10 cellular contexts compared by ENCODE assay signal in the genomic region with DNA sequence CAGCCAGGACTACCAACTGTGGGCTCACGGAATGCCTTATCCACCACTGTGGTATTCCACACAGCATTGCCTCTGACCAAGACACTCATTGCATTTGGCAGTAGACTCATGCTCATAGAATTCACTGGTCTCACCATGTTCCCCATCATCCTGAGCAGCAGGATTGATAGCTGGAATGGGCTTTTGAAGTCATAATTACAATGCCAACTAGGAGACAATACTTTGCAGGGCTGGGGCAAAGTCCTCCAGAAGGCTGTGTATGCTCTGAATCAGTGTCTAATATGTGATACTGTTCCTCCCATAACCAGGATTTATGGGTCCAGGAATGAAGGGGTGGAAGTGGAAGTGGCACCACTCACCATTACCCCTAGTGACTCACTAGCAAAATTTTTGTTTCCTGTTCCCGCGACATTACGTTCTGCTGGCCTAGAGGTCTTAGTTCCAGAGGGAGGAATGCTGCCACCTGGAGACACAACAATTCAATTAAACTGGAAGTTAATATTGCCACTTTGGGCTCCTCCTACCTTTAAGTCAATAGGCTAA. TPM values are rescaled to one million over a fixed set of nuclear protein-coding genes. Genes with fewer than 3 reads are reported as not detected.
DNase-seq lines count a peak whose midpoint lies in the region; ATAC-seq and TF ChIP-seq lines count a peak whose summit lies in the region.
"Had no signal": no experiment of that assay in that cellular context is flagged by ENCODE, and none has a peak within 500 bp of the region (broad histone marks: within the 10 kb centered on the region; RNA-seq: fewer than 3 reads in every experiment).

No MANE protein-coding gene starts in this region.

- no peaks in the 10 kb centered on the region for H3K9me2 ChIP-seq in HCT116 (ENCODE audit: insufficient read depth)

- H3K9ac ChIP-seq in HCT116 (ENCODE audit: low read length): no peak overlapping the region

- no peaks in the 10 kb centered on the region for H3K4me1 ChIP-seq in A673 (ENCODE audit: insufficient read depth, low read length, poor library complexity, severe bottlenecking)
- peaks cover 0 to 7% of the 10 kb centered on the region in 2 experiments; a peak in 2 of 4 replicates for H3K4me1 ChIP-seq in HCT116 (ENCODE audit: control insufficient read depth in 1 of 2, insufficient read depth in 2 of 2, low read length in 2 of 2)
- no peaks in the 10 kb centered on the region for H3K4me1 ChIP-seq in CD8-positive, alpha-beta memory T cell (ENCODE audit: insufficient read depth, low read length)

- intact Hi-C loops in A673 (cut with micrococcal nuclease; ENCODE audit: unreplicated experiment) (no loop called here), HCT116 (cut with micrococcal nuclease) (no loop called here)

- ATAC-seq in HCT116: peak; percentile 91
- ATAC-seq: stimulated activated memory B cell treated with anti-CD40 and anti-IgM and Interleukin-4, amounts not matched to agents 10 μg/mL and 1 μg/mL and 100 μg/mL, for 72 hours had no signal

- no peak for TF ChIP-seq POLR2A in HCT116 (IDR thresholded peaks at IDR 0.05; ENCODE audit: borderline replicate concordance, extremely low read depth, insufficient read depth, insufficient read length)

- no TSS peak for BruUV-seq in A673 (replicated peaks; lab: Mats Ljungman, UMichigan)
- BruUV-seq in HCT116 (replicated peaks; lab: Mats Ljungman, UMichigan): no TSS peak

- H3K27me3 ChIP-seq in A673 (replicated peaks; ENCODE audit: insufficient read depth, low read depth, low read length, poor library complexity): no peaks in the 10 kb centered on the region
- H3K27me3 ChIP-seq in HCT116 (ENCODE audit: insufficient read depth, low read length): no peaks in the 10 kb centered on the region
- no peaks in the 10 kb centered on the region for H3K27me3 ChIP-seq in CD8-positive, alpha-beta memory T cell (ENCODE audit: insufficient read depth, low read length, poor library complexity, severe bottlenecking)

- H3K9me3 ChIP-seq in A673 (ENCODE audit: low read depth, low read length, poor library complexity, severe bottlenecking): no peaks in the 10 kb centered on the region
- no peaks in the 10 kb centered on the region for H3K9me3 ChIP-seq in HCT116 (ENCODE audit: control insufficient read depth in 1 of 2, insufficient read depth in 1 of 2, low read depth in 1 of 2, low read length in 2 of 2)
- H3K9me3 ChIP-seq in CD8-positive, alpha-beta memory T cell (ENCODE audit: low read length): no peaks in the 10 kb centered on the region

- peaks cover 4% of the 10 kb centered on the region for H3K9me3 Mint-ChIP-seq in T-helper 2 cell treated with Interferon-gamma antibody and Interleukin-4, amounts not matched to agents 5 μg/mL and 100 μg/mL, for 36 hours
- H3K9me3 Mint-ChIP-seq in CD8-positive, alpha-beta memory T cell: no peaks in the 10 kb centered on the region

- H4K20me1 ChIP-seq in HCT116 (ENCODE audit: insufficient read depth): no peaks in the 10 kb centered on the region

- POLR2A ChIA-PET in A673 (lab: Charles Lee; ENCODE audit: low non-redundant PET) (no interaction called here), HCT116 (lab: Charles Lee) (no interaction called here)
- POLR2A ChIA-PET in CD8-positive, alpha-beta memory T cell (lab: Charles Lee): no interaction called here

- no peaks in the 10 kb centered on the region for H3K79me2 ChIP-seq in HCT116 (ENCODE audit: insufficient read depth, low read length)

- H3K36me3 ChIP-seq in A673 (ENCODE audit: insufficient read depth, low read length, poor library complexity, severe bottlenecking): no peaks in the 10 kb centered on the region
- H3K36me3 ChIP-seq in HCT116 (ENCODE audit: control insufficient read depth in 1 of 2, insufficient read depth in 2 of 2, low read length in 2 of 2): no peaks in the 10 kb centered on the region
- no peaks in the 10 kb centered on the region for H3K36me3 ChIP-seq in CD8-positive, alpha-beta memory T cell (ENCODE audit: insufficient read depth, low read length)

- no peak overlapping the region for H3K27ac Mint-ChIP-seq in T-helper 2 cell treated with Interferon-gamma antibody and Interleukin-4, amounts not matched to agents 5 μg/mL and 100 μg/mL, for 36 hours
- H3K27ac Mint-ChIP-seq in CD8-positive, alpha-beta memory T cell: no peak overlapping the region
- H3K27ac Mint-ChIP-seq: stimulated activated memory B cell treated with anti-CD40 and anti-IgM and Interleukin-4, amounts not matched to agents 10 μg/mL and 1 μg/mL and 100 μg/mL, for 72 hours had no signal

- H2AFZ ChIP-seq in HCT116 (ENCODE audit: low read depth, low read length, poor library complexity, severe bottlenecking): peak overlapping the region; percentile 80

- peak overlapping the region; percentile 46; the same call in 1 of the 2 replicates for H3K4me2 ChIP-seq in HCT116 (ENCODE audit: low read length)

- no peak overlapping the region for H3K4me3 ChIP-seq in A673 (ENCODE audit: low read depth, low read length, poor library complexity, severe bottlenecking)
- no peak overlapping the region for H3K4me3 ChIP-seq in HCT116 (replicated peaks in 1 of 2; ENCODE audit: low read depth in 1 of 2, low read length in 2 of 2)
- H3K4me3 ChIP-seq in fibroblast of the aortic adventitia (ENCODE audit: low read depth, low read length): no peak overlapping the region
- no peak overlapping the region for H3K4me3 ChIP-seq in CD8-positive, alpha-beta memory T cell (ENCODE audit: low read length)

- no peak for TF ChIP-seq CTCF in A673 (conservative IDR thresholded peaks at IDR 0.05; ENCODE audit: low read depth, low read length)
- peak in 2 of 3 experiments; percentile 29 to 50; a peak in 2 of 6 replicates for TF ChIP-seq CTCF in HCT116 (IDR thresholded peaks at IDR 0.05 in 2 of 3, conservative IDR thresholded peaks at IDR 0.05 in 1 of 3; ENCODE audit: borderline replicate concordance in 1 of 3, insufficient read depth in 1 of 3, low read depth in 2 of 3, low read length in 2 of 3)
- no peak for TF ChIP-seq CTCF in fibroblast of the aortic adventitia (IDR thresholded peaks at IDR 0.05; ENCODE audit: insufficient read depth, low read length)

- no peak overlapping the region for H3K27ac ChIP-seq in A673 (ENCODE audit: low read depth, low read length, poor library complexity, severe bottlenecking)
- no peak overlapping the region for H3K27ac ChIP-seq in HCT116 (ENCODE audit: low read depth, low read length)
- no peak overlapping the region for H3K27ac ChIP-seq in CD8-positive, alpha-beta memory T cell (ENCODE audit: low read depth, low read length)

- no peak overlapping the region for H3K4me3 Mint-ChIP-seq in T-helper 2 cell treated with Interferon-gamma antibody and Interleukin-4, amounts not matched to agents 5 μg/mL and 100 μg/mL, for 36 hours
- H3K4me3 Mint-ChIP-seq in CD8-positive, alpha-beta memory T cell: no peak overlapping the region
- H3K4me3 Mint-ChIP-seq: stimulated activated memory B cell treated with anti-CD40 and anti-IgM and Interleukin-4, amounts not matched to agents 10 μg/mL and 1 μg/mL and 100 μg/mL, for 72 hours had no signal

- no peaks in the 10 kb centered on the region for H3K36me3 Mint-ChIP-seq in T-helper 2 cell treated with Interferon-gamma antibody and Interleukin-4, amounts not matched to agents 5 μg/mL and 100 μg/mL, for 36 hours (ENCODE audit: low read depth)
- H3K36me3 Mint-ChIP-seq in CD8-positive, alpha-beta memory T cell: peaks cover 0 to 10% (median 0%) of the 10 kb centered on the region in 3 donors
- H3K36me3 Mint-ChIP-seq: stimulated activated memory B cell treated with anti-CD40 and anti-IgM and Interleukin-4, amounts not matched to agents 10 μg/mL and 1 μg/mL and 100 μg/mL, for 72 hours had no signal

- RAD21 ChIA-PET in HCT116 (lab: Charles Lee; ENCODE audit: low non-redundant PET in 1 of 2, low total read pairs in 2 of 2, uncharacterized antibody in 2 of 2, unreplicated experiment in 2 of 2): no interaction called here

- CTCF ChIA-PET in A673 (lab: Charles Lee): no interaction called here
- CTCF ChIA-PET in HCT116 (lab: Charles Lee): no interaction called here
- CTCF ChIA-PET in CD8-positive, alpha-beta memory T cell (lab: Charles Lee): no interaction called here

- DNase-seq in A673 (ENCODE audit: low spot score) (peak; percentile 12), HCT116 (ENCODE audit: low read depth, low spot score) (peak; percentile 34), T1000 (lab: John Stamatoyannopoulos, UW) (peak; percentile 47), fibroblast of the aortic adventitia (ENCODE audit: low read depth) (peak; percentile 46), pons (ENCODE audit: low spot score) (no peak)
- no peak for DNase-seq in stimulated activated CD4-positive, alpha-beta T cell treated with anti-CD3 and anti-CD28 coated beads, Interleukin-15, amount 100 ng/mL, for 24 hours
- no peak for DNase-seq in T-helper 2 cell treated with Interferon-gamma antibody and Interleukin-4, amounts not matched to agents 5 μg/mL and 100 μg/mL, for 36 hours (ENCODE audit: low spot score)
- no peak for DNase-seq in CD8-positive, alpha-beta memory T cell
- DNase-seq: hippocampal formation had no signal

- no peaks in the 10 kb centered on the region for H3K4me1 Mint-ChIP-seq in T-helper 2 cell treated with Interferon-gamma antibody and Interleukin-4, amounts not matched to agents 5 μg/mL and 100 μg/mL, for 36 hours (ENCODE audit: low read depth)
- H3K4me1 Mint-ChIP-seq in CD8-positive, alpha-beta memory T cell: no peaks in the 10 kb centered on the region
- H3K4me1 Mint-ChIP-seq: stimulated activated memory B cell treated with anti-CD40 and anti-IgM and Interleukin-4, amounts not matched to agents 10 μg/mL and 1 μg/mL and 100 μg/mL, for 72 hours had no signal

- H3K27me3 Mint-ChIP-seq in T-helper 2 cell treated with Interferon-gamma antibody and Interleukin-4, amounts not matched to agents 5 μg/mL and 100 μg/mL, for 36 hours (ENCODE audit: low read depth): peaks cover 39% of the 10 kb centered on the region
- peaks cover 2 to 6% of the 10 kb centered on the region in 2 donors for H3K27me3 Mint-ChIP-seq in CD8-positive, alpha-beta memory T cell

- TF ChIP-seq RAD21 in HCT116 (IDR thresholded peaks at IDR 0.05; ENCODE audit: low read depth): peak; percentile 68

TF ChIP-seq in HCT116, 20 proteins besides CTCF, POLR2A, EP300 and RAD21 (continues in another document):
- peak; percentile 64; the same call in 1 of the 2 replicates for TF ChIP-seq CBX3 (IDR thresholded peaks at IDR 0.05; ENCODE audit: low read depth)

RNA-seq across cellular contexts. Expression of a gene that starts 58.6 kb away (rescaled TPM):
- total RNA-seq in A673 (2021): 4.6 and 4.7 TPM in 2 replicates
- 1.7 TPM for total RNA-seq in HCT116 (2021; ENCODE audit: unreplicated experiment)
- polyA plus RNA-seq in HCT116 (2012): 0.56 and 0.89 TPM in 2 replicates
- total RNA-seq in fibroblast of the aortic adventitia (ENCODE audit: low replicate concordance): 614 and 2,284 TPM in 2 replicates
- not detected for total RNA-seq in CD8-positive, alpha-beta memory T cell
- 0.02 TPM for polyA plus RNA-seq in CD8-positive, alpha-beta memory T cell

Comparison
In these comparisons a context has a peak if more than half of its experiments do, and no peak if none do; other contexts are left out.
1. DNase-seq: peak in A673 (single experiment), HCT116 (single experiment), T1000 (single experiment) and fibroblast of the aortic adventitia (single experiment); none in stimulated activated CD4-positive, alpha-beta T cell treated with anti-CD3 and anti-CD28 coated beads, Interleukin-15, amount 100 ng/mL, for 24 hours (single experiment), T-helper 2 cell treated with Interferon-gamma antibody and Interleukin-4, amounts not matched to agents 5 μg/mL and 100 μg/mL, for 36 hours (single experiment), pons (single experiment) and CD8-positive, alpha-beta memory T cell (0 of 5).
2. CTCF ChIP-seq: peak in HCT116 (2 of 3); none in A673 (single experiment) and fibroblast of the aortic adventitia (single experiment).
3. RNA of a gene that starts 58.6 kb away (total RNA-seq): 614 to 2,284 TPM in fibroblast of the aortic adventitia; 4.6 to 4.7 TPM in A673, 1.7 TPM in HCT116 (single experiment) and not detected in CD8-positive, alpha-beta memory T cell; every median in the first group is over 100 times any median in the second.